21 cellular contexts compared by ENCODE assay signal in the genomic region with DNA sequence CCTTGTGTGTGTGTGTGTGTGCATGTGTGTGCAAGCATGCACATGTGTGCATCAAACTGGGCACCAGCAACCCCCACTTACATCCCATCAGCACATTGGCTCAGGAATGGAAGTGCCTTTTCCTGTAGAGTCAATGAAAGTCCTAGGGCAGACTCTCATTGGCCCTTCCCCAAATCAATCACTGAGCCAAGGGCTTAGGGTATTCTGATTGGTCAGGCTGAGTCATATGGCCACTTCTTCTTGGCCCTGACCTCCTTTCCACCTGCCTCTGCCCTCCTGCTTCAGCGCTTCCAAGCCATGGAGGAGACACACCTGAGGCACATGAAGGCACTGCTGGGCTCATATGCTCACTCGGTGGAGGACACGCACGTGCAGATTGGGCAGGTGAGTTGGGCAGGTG. TPM values are rescaled to one million over a fixed set of nuclear protein-coding genes. Genes with fewer than 3 reads are reported as not detected.
DNase-seq lines count a peak whose midpoint lies in the region; ATAC-seq, FAIRE-seq and TF ChIP-seq lines count a peak whose summit lies in the region.
"Had no signal": no experiment of that assay in that cellular context is flagged by ENCODE, and none has a peak within 500 bp of the region (broad histone marks: within the 10 kb centered on the region; RNA-seq: fewer than 3 reads in every experiment).

No MANE protein-coding gene starts in this region.

- TF ChIP-seq POLR2A in GM12878 (IDR thresholded peaks at IDR 0.05; ENCODE audit: low read depth, low read length) = no peak

- H2AFZ ChIP-seq in mammary epithelial cell (ENCODE audit: low read depth, low read length) (no peak overlapping the region), GM12878 (ENCODE audit: control insufficient read depth, low read depth, low read length) (no peak overlapping the region)
- H2AFZ ChIP-seq: PC-9 had no signal

- RAD21 ChIA-PET in GM12878 (lab: Charles Lee; ENCODE audit: unreplicated experiment) = interaction anchor here (1.1 kb wide), 1 partner anchor 67 kb away, joined by 3 read pairs; no protein-coding TSS in a partner anchor

- H3K79me2 ChIP-seq in mammary epithelial cell (ENCODE audit: insufficient read depth, low read length) (no peaks in the 10 kb centered on the region), GM12878 (ENCODE audit: control insufficient read depth, insufficient read depth, low read length) (no peaks in the 10 kb centered on the region)

- H3K9me3 ChIP-seq in mammary epithelial cell (replicated peaks; ENCODE audit: insufficient read depth, low read length) (no peaks in the 10 kb centered on the region), GM12878 (replicated peaks; ENCODE audit: control insufficient read depth, insufficient read depth, low read length) (no peaks in the 10 kb centered on the region)
- H3K9me3 ChIP-seq: BLaER1 treated with 17β-estradiol and CSF1 and Interleukin-3, amounts not matched to agents 10 nM and 100 nM had no signal

- SMC1A ChIA-PET in GM12878 (lab: Charles Lee; ENCODE audit: uncharacterized antibody, unreplicated experiment) = interaction anchor here (1.0 to 1.1 kb wide), 2 partner anchors 23 to 32 kb away, joined by 4 read pairs; no protein-coding TSS in a partner anchor

- no peak for ATAC-seq in GM12878
- ATAC-seq: esophagus mucosa; left ventricle myocardium superior; naive thymus-derived CD4-positive, alpha-beta T cell had no signal

- TF ChIP-seq EP300 in GM12878 (IDR thresholded peaks at IDR 0.05; ENCODE audit: borderline replicate concordance in 1 of 2, control insufficient read depth in 1 of 2, low read depth in 2 of 2, low read length in 2 of 2) = no peak

- BruUV-seq in MCF 10A (replicated peaks; lab: Mats Ljungman, UMichigan) (no TSS peak), mammary epithelial cell (replicated peaks; lab: Mats Ljungman, UMichigan) (no TSS peak), GM12878 (replicated peaks; lab: Mats Ljungman, UMichigan) (no TSS peak)

- H3K4me1 Mint-ChIP-seq in MCF 10A (ENCODE audit: insufficient read depth, unreplicated experiment) (peaks cover 6% of the 10 kb centered on the region), endothelial cell (ENCODE audit: unreplicated experiment) (no peaks in the 10 kb centered on the region)

- CTCF ChIA-PET in MCF 10A (lab: Yijun Ruan, JAX) (interaction anchor here (0.7 kb wide), 1 partner anchor 136 kb away, joined by 4 read pairs; no protein-coding TSS in a partner anchor), mammary epithelial cell (lab: Charles Lee; ENCODE audit: low non-redundant PET) (no interaction called here), GM12878 (lab: Yijun Ruan, JAX) (no interaction called here)

- H3K27me3 Mint-ChIP-seq in MCF 10A (ENCODE audit: insufficient read depth, unreplicated experiment) (no peaks in the 10 kb centered on the region), endothelial cell (ENCODE audit: unreplicated experiment) (peaks cover 6% of the 10 kb centered on the region)
- H3K27me3 Mint-ChIP-seq: dendritic cell treated with granulocyte-macrophage colony-stimulating factor and Interleukin-4, amounts not matched to agents 40 ng/mL and 50 ng/mL, for 4 days; naive thymus-derived CD4-positive, alpha-beta T cell had no signal

- no peaks in the 10 kb centered on the region for H3K36me3 ChIP-seq in mammary epithelial cell (ENCODE audit: insufficient read depth, low read length)
- H3K36me3 ChIP-seq in GM12878 (ENCODE audit: control insufficient read depth in 2 of 2, insufficient read depth in 2 of 2, low read length in 1 of 2) = peaks cover 10 to 11% of the 10 kb centered on the region in 2 experiments

- H3K27ac Mint-ChIP-seq in MCF 10A (ENCODE audit: low read depth, unreplicated experiment) = no peak overlapping the region
- no peak overlapping the region for H3K27ac Mint-ChIP-seq in endothelial cell (ENCODE audit: unreplicated experiment)
- H3K27ac Mint-ChIP-seq: dendritic cell treated with granulocyte-macrophage colony-stimulating factor and Interleukin-4, amounts not matched to agents 40 ng/mL and 50 ng/mL, for 4 days; naive thymus-derived CD4-positive, alpha-beta T cell; progenitor cell of endocrine pancreas had no signal

- 100% methylated on average over 4 of the region's 4 CpGs for WGBS in mammary epithelial cell (ENCODE audit: low coverage, missing lambda C conversion rate)
- WGBS in GM12878 (ENCODE audit: insufficient coverage, insufficient replicate concordance, low lambda C conversion rate, missing lambda C conversion rate) = 100% methylated on average over 4 of the region's 4 CpGs

- dilution Hi-C loops in mammary epithelial cell (cut with HindIII; ENCODE audit: low sequenced_read_pairs) = loop anchor here (10.0 kb wide), 1 partner anchor 247 kb away; a partner anchor contains a TSS

- intact Hi-C loops in MCF 10A (cut with micrococcal nuclease) = no loop called here
- intact Hi-C loops in mammary epithelial cell (cut with micrococcal nuclease) = no loop called here
- intact Hi-C loops in GM12878 (cut with micrococcal nuclease; ENCODE audit: unreplicated experiment) = no loop called here

- no peaks in the 10 kb centered on the region for H4K20me1 ChIP-seq in mammary epithelial cell (ENCODE audit: insufficient read depth, low read length)
- no peaks in the 10 kb centered on the region; the same call in 1 of the 2 replicates for H4K20me1 ChIP-seq in GM12878 (ENCODE audit: control insufficient read depth, insufficient read depth)

- TF ChIP-seq RAD21 in GM12878 (IDR thresholded peaks at IDR 0.05; ENCODE audit: insufficient read depth, low read depth, low read length) = no peak

- H3K9ac ChIP-seq in mammary epithelial cell (ENCODE audit: insufficient read depth, low read length) (no peak overlapping the region), GM12878 (ENCODE audit: control insufficient read depth, insufficient read depth, low read length) (no peak overlapping the region)
- H3K9ac ChIP-seq: BLaER1 treated with 17β-estradiol and CSF1 and Interleukin-3, amounts not matched to agents 10 nM and 100 nM had no signal

- H3K4me3 ChIP-seq in mammary epithelial cell (replicated peaks in 1 of 3; ENCODE audit: insufficient read depth in 1 of 3, low read depth in 2 of 3, low read length in 3 of 3) = no peak overlapping the region
- H3K4me3 ChIP-seq in GM12878 = no peak overlapping the region
- H3K4me3 ChIP-seq: BLaER1 treated with 17β-estradiol and CSF1 and Interleukin-3, amounts not matched to agents 10 nM and 100 nM; PC-9 had no signal

- H3K27me3 ChIP-seq in mammary epithelial cell (ENCODE audit: insufficient read depth, low read length) (no peaks in the 10 kb centered on the region), GM12878 (replicated peaks in 1 of 2; ENCODE audit: control insufficient read depth in 2 of 2, insufficient read depth in 2 of 2, low read length in 1 of 2) (no peaks in the 10 kb centered on the region)
- H3K27me3 ChIP-seq: BLaER1 treated with 17β-estradiol and CSF1 and Interleukin-3, amounts not matched to agents 10 nM and 100 nM had no signal

- in situ Hi-C loops in mammary epithelial cell (cut with MboI; ENCODE audit: low sequenced_read_pairs in 2 of 2) (no loop called here), GM12878 (cut with MboI) (no loop called here)

- DNase-seq in MCF 10A (ENCODE audit: unreplicated experiment) (peak; percentile 38), mammary epithelial cell (no peak), MV-4-11 (lab: John Stamatoyannopoulos, UW) (peak; percentile 53), GM12878 (ENCODE audit: low read depth, low spot score) (no peak), NOMO-1 treated with DMSO at 0.1 percent for 48 hours (lab: John Stamatoyannopoulos, UW; ENCODE audit: unreplicated experiment) (no peak), NOMO-1 (lab: John Stamatoyannopoulos, UW; ENCODE audit: unreplicated experiment in 2 of 2) (no peak), D341Med (ENCODE audit: low spot score) (no peak), endothelial cell (ENCODE audit: low spot score) (no peak)
- DNase-seq: activated CD4-positive, alpha-beta T cell treated with anti-CD3 and anti-CD28 coated beads, Interleukin-2, amount 50 U/mL, for 1 hour; activated gamma-delta T cell; left ventricle myocardium superior; naive thymus-derived CD4-positive, alpha-beta T cell; NCI-H1417 treated with DMSO at 0.1 percent for 48 hours; stimulated activated CD4-positive, alpha-beta T cell treated with anti-CD3 and anti-CD28 coated beads, Interleukin-12 subunit alpha, Interleukin-12 subunit beta, amount 100 ng/mL, for 4 hours; substantia nigra had no signal

- H3K4me2 ChIP-seq in mammary epithelial cell (ENCODE audit: insufficient read depth, low read depth, low read length) = no peak overlapping the region
- H3K4me2 ChIP-seq in GM12878 (ENCODE audit: control insufficient read depth, insufficient read depth) = no peak overlapping the region
- H3K4me2 ChIP-seq: BLaER1 treated with 17β-estradiol and CSF1 and Interleukin-3, amounts not matched to agents 10 nM and 100 nM; PC-9 had no signal

- FAIRE-seq in GM12878 (lab: Jason Lieb, UNC) = no peak
- FAIRE-seq: G401.6 had no signal

- H3K9me3 Mint-ChIP-seq in MCF 10A (ENCODE audit: unreplicated experiment) = no peaks in the 10 kb centered on the region
- H3K9me3 Mint-ChIP-seq in endothelial cell (ENCODE audit: unreplicated experiment) = no peaks in the 10 kb centered on the region
- H3K9me3 Mint-ChIP-seq: dendritic cell treated with granulocyte-macrophage colony-stimulating factor and Interleukin-4, amounts not matched to agents 40 ng/mL and 50 ng/mL, for 4 days; naive thymus-derived CD4-positive, alpha-beta T cell had no signal

- H3K4me3 Mint-ChIP-seq in MCF 10A (ENCODE audit: unreplicated experiment) (no peak overlapping the region), endothelial cell (ENCODE audit: unreplicated experiment) (no peak overlapping the region)
- H3K4me3 Mint-ChIP-seq: dendritic cell treated with granulocyte-macrophage colony-stimulating factor and Interleukin-4, amounts not matched to agents 40 ng/mL and 50 ng/mL, for 4 days; naive thymus-derived CD4-positive, alpha-beta T cell had no signal

- POLR2A ChIA-PET in MCF 10A (lab: Yijun Ruan, JAX) (no interaction called here), GM12878 (lab: Charles Lee) (no interaction called here)

- H3K36me3 Mint-ChIP-seq in MCF 10A (ENCODE audit: insufficient read depth, unreplicated experiment) (no peaks in the 10 kb centered on the region), endothelial cell (ENCODE audit: low read depth, unreplicated experiment) (no peaks in the 10 kb centered on the region)

- TF ChIP-seq CTCF in MCF 10A (IDR thresholded peaks at IDR 0.05; ENCODE audit: unreplicated experiment) = no peak
- no peak for TF ChIP-seq CTCF in mammary epithelial cell (conservative IDR thresholded peaks at IDR 0.05 in 1 of 2, IDR thresholded peaks at IDR 0.05 in 1 of 2; ENCODE audit: extremely low read depth in 1 of 2, insufficient read depth in 1 of 2, low read depth in 1 of 2, low read length in 2 of 2)
- TF ChIP-seq CTCF in GM12878 (IDR thresholded peaks at IDR 0.05 in 2 of 3, conservative IDR thresholded peaks at IDR 0.05 in 1 of 3; ENCODE audit: control insufficient read depth in 2 of 3, extremely low read depth in 1 of 3, insufficient read depth in 1 of 3, low read depth in 3 of 3, low read length in 3 of 3) = no peak
- no peak for TF ChIP-seq CTCF in endothelial cell (IDR thresholded peaks at IDR 0.05; ENCODE audit: unreplicated experiment)

- H3K27ac ChIP-seq in mammary epithelial cell (ENCODE audit: insufficient read depth, low read depth, low read length) = no peak overlapping the region
- no peak overlapping the region for H3K27ac ChIP-seq in GM12878 (ENCODE audit: control insufficient read depth, insufficient read depth)
- H3K27ac ChIP-seq: BLaER1 treated with 17β-estradiol and CSF1 and Interleukin-3, amounts not matched to agents 10 nM and 100 nM; PC-9 had no signal

- H3K4me1 ChIP-seq in mammary epithelial cell (ENCODE audit: insufficient read depth, low read length) (no peaks in the 10 kb centered on the region), GM12878 (ENCODE audit: control insufficient read depth, insufficient read depth, low read length) (peaks cover 18% of the 10 kb centered on the region)

RNA-seq across cellular contexts. Expression of a gene that starts 20.9 kb away (rescaled TPM):
- total RNA-seq in MCF 10A (2022) (0.10 and 0.23 TPM in 2 replicates), mammary epithelial cell (1 to 10 TPM; 1.7 to 2.8 TPM), GM12878 (2014; rRNA removed) (24.3 and 25.2 TPM in 2 replicates), GM12878 (2014; rRNA removed; fragmentation: Illumina TruSeq; extraction: Trizol) (12.2 and 12.5 TPM in 2 replicates), GM12878 (2021) (36.9 and 45.8 TPM in 2 replicates), endothelial cell (ENCODE audit: unreplicated experiment) (2.7 TPM)
- polyA plus RNA-seq in mammary epithelial cell (0.22 TPM), GM12878 (2011; rRNA removed) (4.3 and 7.2 TPM in 2 replicates), GM12878 (2014; fragmentation: Illumina TruSeq; extraction: Trizol) (6.9 and 11.7 TPM in 2 replicates), GM12878 (2014; fragmentation: Nextera tagmentation; extraction: Ambion mirVana) (under 1 TPM; 0.14 to 0.73 TPM), GM12878 (2014; rRNA removed) (19.2 and 22.7 TPM in 2 replicates), GM12878 (2016; fragmentation: Nextera tagmentation; extraction: Ambion mirVana) (10 to 100 TPM; 24.4 to 28.4 TPM)
- 4.6 TPM for polyA minus RNA-seq in mammary epithelial cell
- 133 and 141 TPM in 2 replicates for total RNA-seq in GM12878 (2013; cell fraction: nucleolus; rRNA removed)
- polyA plus RNA-seq in GM12878 (2011; ENCODE audit: low read depth) = 10.8 TPM
- polyA plus RNA-seq in GM12878 (2011; cell fraction: cytosol; rRNA removed) = 8.2 and 10.2 TPM in 2 replicates
- polyA plus RNA-seq in GM12878 (2011; cell fraction: nucleus; rRNA removed) = 57.4 and 76.4 TPM in 2 replicates
- 24.4 and 28.1 TPM in 2 replicates for polyA plus RNA-seq in GM12878 (2012)
- 30.5 and 47.3 TPM in 2 replicates for polyA minus RNA-seq in GM12878 (2011; rRNA and poly(A)+ RNA removed)
- 11.3 and 13.5 TPM in 2 replicates for polyA minus RNA-seq in GM12878 (2011; cell fraction: cytosol; rRNA and poly(A)+ RNA removed)
- 62.5 and 90.0 TPM in 2 replicates for polyA minus RNA-seq in GM12878 (2011; cell fraction: nucleus; rRNA and poly(A)+ RNA removed)

RNA-seq across cellular contexts. Expression of a gene that starts 22.8 kb away (rescaled TPM):
- total RNA-seq in MCF 10A (2022) (0.40 and 0.49 TPM in 2 replicates), mammary epithelial cell (10 to 100 TPM in 1 of 2 donors, 1 to 10 TPM in 1; 2.3 to 18.6 TPM), GM12878 (2014; rRNA removed) (0.22 TPM in 1 of 2 replicates, not detected in the other), GM12878 (2014; rRNA removed; fragmentation: Illumina TruSeq; extraction: Trizol) (not detected in 2 replicates), GM12878 (2021) (0.08 TPM in 1 of 2 replicates, not detected in the other), endothelial cell (ENCODE audit: unreplicated experiment) (0.77 TPM)
- polyA plus RNA-seq in mammary epithelial cell (7.5 TPM), GM12878 (2011; rRNA removed) (not detected in 2 replicates), GM12878 (2014; fragmentation: Illumina TruSeq; extraction: Trizol) (not detected in 2 replicates), GM12878 (2014; fragmentation: Nextera tagmentation; extraction: Ambion mirVana) (not detected), GM12878 (2014; rRNA removed) (not detected in 2 replicates), GM12878 (2016; fragmentation: Nextera tagmentation; extraction: Ambion mirVana) (not detected)
- polyA minus RNA-seq in mammary epithelial cell = 11.2 TPM
- not detected in 2 replicates for total RNA-seq in GM12878 (2013; cell fraction: nucleolus; rRNA removed)
- not detected for polyA plus RNA-seq in GM12878 (2011; ENCODE audit: low read depth)
- not detected in 2 replicates for polyA plus RNA-seq in GM12878 (2011; cell fraction: cytosol; rRNA removed)
- polyA plus RNA-seq in GM12878 (2011; cell fraction: nucleus; rRNA removed) = not detected in 2 replicates
- polyA plus RNA-seq in GM12878 (2012) = not detected in 2 replicates
- polyA minus RNA-seq in GM12878 (2011; rRNA and poly(A)+ RNA removed) = not detected in 2 replicates
- not detected in 2 replicates for polyA minus RNA-seq in GM12878 (2011; cell fraction: cytosol; rRNA and poly(A)+ RNA removed)
- polyA minus RNA-seq in GM12878 (2011; cell fraction: nucleus; rRNA and poly(A)+ RNA removed) = not detected in 2 replicates
- total RNA-seq: left ventricle myocardium superior, progenitor cell of endocrine pancreas had no signal

RNA-seq across cellular contexts. Expression of a gene that starts 49.1 kb away (rescaled TPM):
- total RNA-seq in MCF 10A (2022) (not detected in 2 replicates), mammary epithelial cell (not detected), GM12878 (2014; rRNA removed) (0.93 and 1.2 TPM in 2 replicates), GM12878 (2014; rRNA removed; fragmentation: Illumina TruSeq; extraction: Trizol) (0.32 and 0.36 TPM in 2 replicates), GM12878 (2021) (0.93 and 1.7 TPM in 2 replicates), endothelial cell (ENCODE audit: unreplicated experiment) (0.36 TPM)
- polyA plus RNA-seq in mammary epithelial cell (not detected), GM12878 (2011; rRNA removed) (0.16 and 0.29 TPM in 2 replicates), GM12878 (2014; fragmentation: Illumina TruSeq; extraction: Trizol) (0.73 TPM in 1 of 2 replicates, not detected in the other), GM12878 (2014; fragmentation: Nextera tagmentation; extraction: Ambion mirVana) (under 1 TPM; 0.37 to 0.66 TPM), GM12878 (2014; rRNA removed) (0.27 and 1.1 TPM in 2 replicates), GM12878 (2016; fragmentation: Nextera tagmentation; extraction: Ambion mirVana) (1 to 10 TPM in 1 of 2 experiments, under 1 TPM in 1; 0.78 to 1.9 TPM)
- not detected for polyA minus RNA-seq in mammary epithelial cell
- total RNA-seq in GM12878 (2013; cell fraction: nucleolus; rRNA removed) = 1.1 TPM in 1 of 2 replicates, not detected in the other
- polyA plus RNA-seq in GM12878 (2011; ENCODE audit: low read depth) = 0.92 TPM
- 0.67 and 0.84 TPM in 2 replicates for polyA plus RNA-seq in GM12878 (2011; cell fraction: cytosol; rRNA removed)
- polyA plus RNA-seq in GM12878 (2011; cell fraction: nucleus; rRNA removed) = 1.8 and 2.4 TPM in 2 replicates
- polyA plus RNA-seq in GM12878 (2012) = 1.1 and 1.3 TPM in 2 replicates
- polyA minus RNA-seq in GM12878 (2011; rRNA and poly(A)+ RNA removed) = not detected in 2 replicates
- polyA minus RNA-seq in GM12878 (2011; cell fraction: cytosol; rRNA and poly(A)+ RNA removed) = not detected in 2 replicates
- polyA minus RNA-seq in GM12878 (2011; cell fraction: nucleus; rRNA and poly(A)+ RNA removed) = 0.60 and 0.86 TPM in 2 replicates
- total RNA-seq: esophagus mucosa, left ventricle myocardium superior, progenitor cell of endocrine pancreas had no signal

RNA-seq across cellular contexts. Expression of a gene that starts 52.9 kb away (rescaled TPM):
- total RNA-seq in MCF 10A (2022) = 47.1 and 58.3 TPM in 2 replicates
- total RNA-seq in mammary epithelial cell = 10 to 100 TPM; 15.3 to 50.5 TPM
- polyA plus RNA-seq in mammary epithelial cell = 14.0 TPM
- 106 TPM for polyA minus RNA-seq in mammary epithelial cell
- total RNA-seq in GM12878 (2013; cell fraction: nucleolus; rRNA removed) = 18.5 and 19.7 TPM in 2 replicates
- 13.8 and 14.6 TPM in 2 replicates for total RNA-seq in GM12878 (2014; rRNA removed)
- total RNA-seq in GM12878 (2014; rRNA removed; fragmentation: Illumina TruSeq; extraction: Trizol) = 6.4 and 6.6 TPM in 2 replicates
- total RNA-seq in GM12878 (2021) = 63.9 and 65.3 TPM in 2 replicates
- polyA plus RNA-seq in GM12878 (2011; ENCODE audit: low read depth) = 14.1 TPM
- 1.9 and 6.6 TPM in 2 replicates for polyA plus RNA-seq in GM12878 (2011; rRNA removed)
- 17.1 and 17.3 TPM in 2 replicates for polyA plus RNA-seq in GM12878 (2011; cell fraction: cytosol; rRNA removed)
- polyA plus RNA-seq in GM12878 (2011; cell fraction: nucleus; rRNA removed) = 26.6 and 44.9 TPM in 2 replicates
- polyA plus RNA-seq in GM12878 (2012) = 60.1 and 64.9 TPM in 2 replicates
- polyA plus RNA-seq in GM12878 (2014; fragmentation: Illumina TruSeq; extraction: Trizol) = 2.9 and 16.8 TPM in 2 replicates
- polyA plus RNA-seq in GM12878 (2014; fragmentation: Nextera tagmentation; extraction: Ambion mirVana) = 1 to 10 TPM; 2.1 to 3.4 TPM
- 15.5 and 22.2 TPM in 2 replicates for polyA plus RNA-seq in GM12878 (2014; rRNA removed)
- 10 to 100 TPM; 26.5 to 31.8 TPM for polyA plus RNA-seq in GM12878 (2016; fragmentation: Nextera tagmentation; extraction: Ambion mirVana)
- 34.7 and 45.5 TPM in 2 replicates for polyA minus RNA-seq in GM12878 (2011; rRNA and poly(A)+ RNA removed)
- 41.9 and 52.7 TPM in 2 replicates for polyA minus RNA-seq in GM12878 (2011; cell fraction: cytosol; rRNA and poly(A)+ RNA removed)
- polyA minus RNA-seq in GM12878 (2011; cell fraction: nucleus; rRNA and poly(A)+ RNA removed) = 9.9 and 19.7 TPM in 2 replicates
- total RNA-seq in endothelial cell (ENCODE audit: unreplicated experiment) = 173 TPM

Comparison
In these comparisons a context has a peak if more than half of its experiments do, and no peak if none do; other contexts are left out.
1. DNase-seq: peak in MCF 10A (single experiment) and MV-4-11 (single experiment); none in mammary epithelial cell (single experiment), GM12878 (single experiment), NOMO-1 treated with DMSO at 0.1 percent for 48 hours (single experiment), NOMO-1 (0 of 2), D341Med (single experiment) and endothelial cell (single experiment).